In the genomic region with DNA sequence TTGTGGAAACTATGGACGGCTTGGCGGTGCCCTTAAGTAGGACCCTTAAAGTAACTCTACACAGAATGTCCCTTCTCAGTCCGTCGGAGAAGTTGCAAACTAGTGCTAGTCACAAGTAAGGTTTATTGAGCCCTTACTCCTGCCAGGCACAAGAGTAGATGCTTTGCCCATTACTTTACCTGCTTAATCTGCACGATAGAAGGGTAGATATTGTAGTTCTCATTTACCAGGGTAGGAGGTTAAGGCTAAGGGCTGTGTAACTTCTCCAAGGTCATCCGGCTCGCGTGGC, we compare ENCODE assay signal across 8 cellular contexts. TPM values are rescaled to one million over a fixed set of nuclear protein-coding genes. Genes with fewer than 3 reads are reported as not detected.
DNase-seq lines count a peak whose midpoint lies in the region; ATAC-seq, FAIRE-seq and TF ChIP-seq lines count a peak whose summit lies in the region.

No MANE protein-coding gene starts in this region.

- no peak overlapping the region for H3K27ac ChIP-seq in K562 (ENCODE audit: extremely low read depth, low read depth, low read length)

- H3K27me3 Mint-ChIP-seq in memory B cell: peaks cover 16% of the 10 kb centered on the region

- peak overlapping the region; percentile 80 for H3K4me3 Mint-ChIP-seq in memory B cell

- FAIRE-seq in K562 (lab: Jason Lieb, UNC): no peak

- CTCF ChIA-PET in K562 (lab: Yijun Ruan, JAX; ENCODE audit: low intra/inter-chr PET ratio): no interaction called here

- POLR2A ChIA-PET in K562 (lab: Yijun Ruan, JAX): no interaction called here

- no peaks in the 10 kb centered on the region for H3K36me3 ChIP-seq in K562 (ENCODE audit: control insufficient read depth, insufficient read depth, low read length)

- TF ChIP-seq EP300 in K562 (IDR thresholded peaks at IDR 0.05; ENCODE audit: low read length): no peak

- intact Hi-C loops in K562 (cut with micrococcal nuclease): no loop called here

- no peaks in the 10 kb centered on the region for H4K20me1 ChIP-seq in K562 (replicated peaks; ENCODE audit: control insufficient read depth, insufficient read depth, low read length)

- peak overlapping the region; percentile 77 for H3K4me3 ChIP-seq in AG10803 (ENCODE audit: low read length)
- H3K4me3 ChIP-seq in K562: peak overlapping the region; percentile 46

- peak overlapping the region; percentile 86 for H3K4me2 ChIP-seq in K562 (ENCODE audit: insufficient read depth, low read length)

- in situ Hi-C loops in K562 (cut with MboI): no loop called here

- peaks cover 13% of the 10 kb centered on the region for H3K4me1 Mint-ChIP-seq in memory B cell

- no peaks in the 10 kb centered on the region for H3K9me1 ChIP-seq in K562 (ENCODE audit: control insufficient read depth, insufficient read depth, low read length)

- peaks cover 15 to 16% of the 10 kb centered on the region in 2 experiments; a peak in 4 of 5 replicates for H3K27me3 ChIP-seq in K562 (ENCODE audit: control insufficient read depth in 2 of 2, insufficient read depth in 2 of 2, low read length in 2 of 2)

- peak overlapping the region; percentile 94 for H2AFZ ChIP-seq in K562 (ENCODE audit: low read depth, low read length)

- H3K9me3 ChIP-seq in K562 (replicated peaks; ENCODE audit: control insufficient read depth, insufficient read depth, low read depth, low read length): no peaks in the 10 kb centered on the region; the same call in 1 of the 2 replicates

- no peak for DNase-seq in AG10803 (ENCODE audit: low read depth)
- no peak for DNase-seq in K562 (ENCODE audit: extremely low read depth in 1 of 4, low spot score in 3 of 4)
- DNase-seq in memory B cell (ENCODE audit: low spot score in 2 of 2): no peak
- DNase-seq in globus pallidus (ENCODE audit: low spot score): no peak
- DNase-seq in 8988T: no peak
- DNase-seq in AML-193 (lab: John Stamatoyannopoulos, UW): no peak

- H3K4me1 ChIP-seq in K562 (replicated peaks in 1 of 2; ENCODE audit: control insufficient read depth in 2 of 2, insufficient read depth in 2 of 2, low read length in 2 of 2): peaks cover 3 to 11% of the 10 kb centered on the region in 2 experiments; a peak in 4 of 5 replicates

- BruUV-seq in K562 (replicated peaks; lab: Mats Ljungman, UMichigan): no TSS peak

- ATAC-seq in HG02588 (IDR thresholded peaks at IDR 0.05; ENCODE audit: unreplicated experiment): peak; percentile 2
- ATAC-seq in K562: peak; percentile 34
- ATAC-seq in memory B cell (ENCODE audit: low read depth): peak; percentile 3
- ATAC-seq in GM21723 (IDR thresholded peaks at IDR 0.05; ENCODE audit: unreplicated experiment): no peak

- TF ChIP-seq RAD21 in K562 (CRISPR knock-in tag; conservative IDR thresholded peaks at IDR 0.05 in 1 of 2, IDR thresholded peaks at IDR 0.05 in 1 of 2): no peak

- no peak overlapping the region for H3K27ac Mint-ChIP-seq in memory B cell

- peak overlapping the region; percentile 49 to 86 for H3K9ac ChIP-seq in K562 (ENCODE audit: insufficient read depth in 1 of 2, low read depth in 2 of 2, low read length in 2 of 2)

- 18% methylated on average over 8 of the region's 8 CpGs for WGBS in K562 (ENCODE audit: insufficient coverage, low coverage, missing lambda C conversion rate)

- TF ChIP-seq CTCF in AG10803 (conservative IDR thresholded peaks at IDR 0.05; ENCODE audit: low read length) (no peak), K562 (IDR thresholded peaks at IDR 0.05 in 2 of 3, conservative IDR thresholded peaks at IDR 0.05 in 1 of 3; ENCODE audit: insufficient read depth in 2 of 3, low read depth in 1 of 3, low read length in 3 of 3) (no peak)

- no peak for TF ChIP-seq POLR2A in K562 (conservative IDR thresholded peaks at IDR 0.05)

- no peaks in the 10 kb centered on the region for H3K9me3 Mint-ChIP-seq in memory B cell

- no peaks in the 10 kb centered on the region for H3K36me3 Mint-ChIP-seq in memory B cell

- H3K79me2 ChIP-seq in K562 (ENCODE audit: control insufficient read depth, insufficient read depth, low read length): no peaks in the 10 kb centered on the region

TF ChIP-seq in K562, 482 proteins besides CTCF, POLR2A, EP300 and RAD21 (continues in another document):
- TF ChIP-seq PKNOX1 (IDR thresholded peaks at IDR 0.05): no peak
- no peak for TF ChIP-seq CAMTA2 (CRISPR knock-in tag; conservative IDR thresholded peaks at IDR 0.05)
- no peak for TF ChIP-seq ZNF77 (CRISPR knock-in tag; IDR thresholded peaks at IDR 0.05)
- no peak for TF ChIP-seq ZNF124 (CRISPR knock-in tag; IDR thresholded peaks at IDR 0.05)
- TF ChIP-seq KHSRP (IDR thresholded peaks at IDR 0.05): no peak
- TF ChIP-seq DMBX1 (CRISPR knock-in tag; IDR thresholded peaks at IDR 0.05; ENCODE audit: borderline replicate concordance): no peak
- TF ChIP-seq SUPT5H (IDR thresholded peaks at IDR 0.05): no peak
- TF ChIP-seq RNF219 (CRISPR knock-in tag; IDR thresholded peaks at IDR 0.05): no peak
- TF ChIP-seq TCF15 (CRISPR knock-in tag; IDR thresholded peaks at IDR 0.05): no peak

RNA-seq across cellular contexts. Expression of gene ARMH4, which starts 0.5 kb away (rescaled TPM):
- total RNA-seq in K562 (2011; cell fraction: chromatin; rRNA removed; ENCODE audit: low replicate concordance): 0.23 and 0.51 TPM in 2 replicates
- 25.1 and 26.7 TPM in 2 replicates for total RNA-seq in K562 (2011; cell fraction: nucleolus; rRNA removed)
- 0.15 and 3.4 TPM in 2 replicates for total RNA-seq in K562 (2011; cell fraction: nucleoplasm; rRNA removed)
- total RNA-seq in K562 (2014; rRNA removed) (0.04 TPM in 1 of 2 replicates, not detected in the other), K562 (2014; rRNA removed; fragmentation: Illumina TruSeq; extraction: Trizol) (0.22 and 0.38 TPM in 2 replicates), K562 (2015; rRNA removed; fragmentation: Illumina TruSeq; extraction: Trizol) (0.45 TPM in 1 of 2 replicates, not detected in the other), K562 (2021) (0.07 and 0.27 TPM in 2 replicates)
- polyA plus RNA-seq in K562 (2011; rRNA removed) (0.07 and 0.16 TPM in 2 replicates), K562 (2014; fragmentation: Illumina TruSeq; extraction: Trizol) (0.06 and 0.08 TPM in 2 replicates), K562 (2014; fragmentation: Nextera tagmentation; extraction: Ambion mirVana) (under 1 TPM; 0.73 to 0.98 TPM), K562 (2014; rRNA removed) (0.01 and 0.07 TPM in 2 replicates)
- polyA plus RNA-seq in K562 (2011; cell fraction: cytosol; rRNA removed): 0.07 TPM in 1 of 2 replicates, not detected in the other
- 0.31 TPM in 1 of 2 replicates, not detected in the other for polyA plus RNA-seq in K562 (2011; cell fraction: nucleus; rRNA removed)
- 0.07 and 0.36 TPM in 2 replicates for polyA plus RNA-seq in K562 (2012)
- polyA minus RNA-seq in K562 (2011; rRNA and poly(A)+ RNA removed): 0.04 and 0.42 TPM in 2 replicates
- polyA minus RNA-seq in K562 (2011; cell fraction: cytosol; rRNA and poly(A)+ RNA removed): not detected in 2 replicates
- 50.2 and 94.3 TPM in 2 replicates for polyA minus RNA-seq in K562 (2011; cell fraction: nucleus; rRNA and poly(A)+ RNA removed)

RNA-seq across cellular contexts. Expression of gene ACTR10, which starts 47.4 kb away (rescaled TPM):
- 14.8 and 37.6 TPM in 2 replicates for total RNA-seq in K562 (2011; cell fraction: chromatin; rRNA removed; ENCODE audit: low replicate concordance)
- 12.3 and 13.6 TPM in 2 replicates for total RNA-seq in K562 (2011; cell fraction: nucleolus; rRNA removed)
- 18.2 and 18.4 TPM in 2 replicates for total RNA-seq in K562 (2011; cell fraction: nucleoplasm; rRNA removed)
- 20.5 and 22.0 TPM in 2 replicates for total RNA-seq in K562 (2014; rRNA removed)
- 34.1 and 45.6 TPM in 2 replicates for total RNA-seq in K562 (2014; rRNA removed; fragmentation: Illumina TruSeq; extraction: Trizol)
- 22.2 and 23.2 TPM in 2 replicates for total RNA-seq in K562 (2015; rRNA removed; fragmentation: Illumina TruSeq; extraction: Trizol)
- total RNA-seq in K562 (2021): 25.9 and 27.4 TPM in 2 replicates
- polyA plus RNA-seq in K562 (2011; rRNA removed): 54.6 and 66.1 TPM in 2 replicates
- 6.4 and 14.7 TPM in 2 replicates for polyA plus RNA-seq in K562 (2011; cell fraction: cytosol; rRNA removed)
- polyA plus RNA-seq in K562 (2011; cell fraction: nucleus; rRNA removed): 8.7 and 17.0 TPM in 2 replicates
- polyA plus RNA-seq in K562 (2012): 27.7 and 46.9 TPM in 2 replicates
- polyA plus RNA-seq in K562 (2014; fragmentation: Illumina TruSeq; extraction: Trizol): 37.1 and 46.7 TPM in 2 replicates
- polyA plus RNA-seq in K562 (2014; fragmentation: Nextera tagmentation; extraction: Ambion mirVana): 10 to 100 TPM; 28.6 to 38.1 TPM
- 40.7 and 42.5 TPM in 2 replicates for polyA plus RNA-seq in K562 (2014; rRNA removed)
- polyA minus RNA-seq in K562 (2011; rRNA and poly(A)+ RNA removed): 18.8 and 24.8 TPM in 2 replicates
- 14.9 and 22.2 TPM in 2 replicates for polyA minus RNA-seq in K562 (2011; cell fraction: cytosol; rRNA and poly(A)+ RNA removed)
- polyA minus RNA-seq in K562 (2011; cell fraction: nucleus; rRNA and poly(A)+ RNA removed): 9.4 and 14.4 TPM in 2 replicates
